In the genomic region with DNA sequence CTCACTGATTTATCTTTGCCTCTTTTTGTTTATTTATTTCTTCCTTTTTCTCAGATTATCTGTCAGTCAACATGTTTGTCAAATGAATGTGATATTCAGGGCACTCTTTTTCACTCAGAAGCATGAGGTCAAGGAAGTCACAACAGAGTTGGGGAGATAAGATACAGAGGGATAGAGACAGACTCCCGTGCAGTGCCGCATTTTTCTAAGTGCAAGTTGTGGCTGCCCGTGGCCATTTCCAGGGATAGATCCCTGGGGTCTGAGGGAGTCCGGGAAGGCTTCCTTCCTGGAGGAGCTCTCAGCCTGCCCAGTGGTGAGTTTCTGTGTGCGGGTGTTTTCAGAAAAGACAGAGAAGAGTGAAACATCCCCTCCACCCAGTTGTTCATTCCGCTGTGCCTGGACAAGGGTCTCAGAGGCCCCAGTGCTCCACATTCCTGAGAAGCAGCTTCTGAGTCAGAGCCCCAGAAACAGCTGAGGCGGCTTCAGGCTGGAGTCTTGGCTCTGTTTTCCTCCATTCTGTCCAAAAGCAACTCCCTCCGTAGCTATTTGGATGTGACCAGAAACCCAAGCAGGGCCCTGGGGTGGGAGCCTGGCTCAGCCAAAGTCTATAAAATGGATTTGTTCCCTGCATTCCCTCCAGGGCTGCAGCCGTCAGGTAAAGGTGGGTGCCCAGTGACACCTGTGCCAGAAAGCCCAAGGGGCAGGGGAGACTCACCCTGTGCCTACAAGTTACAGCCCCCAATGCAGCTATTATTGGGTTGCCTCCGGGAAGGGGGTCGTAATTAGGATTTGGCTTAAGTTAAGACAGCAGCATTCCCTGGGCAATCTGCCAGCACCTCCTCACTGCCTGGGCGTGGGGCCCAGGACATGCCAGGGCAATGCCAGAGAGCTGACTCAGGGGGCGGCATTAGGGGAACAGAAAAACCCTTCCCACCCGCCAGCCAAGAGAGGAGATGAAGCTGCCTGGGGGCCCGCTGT, we compare ENCODE assay signal across 1 cellular context.
TF ChIP-seq lines count a peak whose summit lies in the region.

No MANE protein-coding gene starts in this region.

TF ChIP-seq in IMR-90, 13 proteins besides CTCF, POLR2A, EP300 and RAD21 (continued from another document):
- TF ChIP-seq ELK1 (IDR thresholded peaks at IDR 0.05; ENCODE audit: borderline replicate concordance, low read depth, low read length) (no peak), RCOR1 (IDR thresholded peaks at IDR 0.05; ENCODE audit: insufficient replicate concordance, low read length) (no peak), USF2 (IDR thresholded peaks at IDR 0.05; ENCODE audit: low read depth, low read length) (no peak), FOS (IDR thresholded peaks at IDR 0.05; ENCODE audit: low read depth, low read length) (peak; percentile 46), MAZ (IDR thresholded peaks at IDR 0.05; ENCODE audit: borderline replicate concordance, low read depth, low read length) (peak; percentile 53; the same call in 1 of the 2 replicates), MXI1 (IDR thresholded peaks at IDR 0.05; ENCODE audit: borderline replicate concordance, low read depth, low read length) (no peak), RFX5 (IDR thresholded peaks at IDR 0.05; ENCODE audit: low read depth, low read length) (no peak), CEBPB (IDR thresholded peaks at IDR 0.05; ENCODE audit: low read depth, low read length) (no peak), CHD1 (IDR thresholded peaks at IDR 0.05; ENCODE audit: low read depth, low read length) (peak; percentile 56; the same call in 1 of the 2 replicates), SMC3 (IDR thresholded peaks at IDR 0.05; ENCODE audit: low read depth, low read length) (peak; percentile 30), MAFK (IDR thresholded peaks at IDR 0.05; ENCODE audit: low read depth, low read length) (peak; percentile 26; the same call in 1 of the 2 replicates)
